ENCODE assay signal across 5 cellular contexts in the genomic region with DNA sequence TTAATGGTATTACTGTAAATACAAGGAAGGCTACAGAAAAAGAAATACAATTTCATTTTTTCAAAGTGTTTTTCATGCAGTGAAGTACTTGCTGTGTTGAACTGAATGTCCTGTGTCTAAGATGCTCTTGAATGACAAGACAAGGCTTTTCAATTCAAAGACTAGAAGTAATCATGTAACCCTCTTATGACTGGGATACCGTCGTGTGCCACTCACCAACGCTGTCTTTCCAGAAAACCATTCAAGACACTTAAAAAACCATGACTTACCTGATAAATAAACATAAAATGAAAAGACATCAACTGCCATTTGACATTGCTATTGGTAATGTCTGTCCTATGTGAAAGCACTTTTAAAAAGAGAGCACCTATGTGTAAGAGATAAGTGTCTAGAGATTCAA.
"Had no signal": no experiment of that assay in that cellular context is flagged by ENCODE, and none has a peak within 500 bp of the region (broad histone marks: within the 10 kb centered on the region; RNA-seq: fewer than 3 reads in every experiment).

No MANE protein-coding gene starts in this region.

- H3K4me2 ChIP-seq: GM23338 had no signal

- H2AFZ ChIP-seq: GM23338 had no signal

- H3K4me3 ChIP-seq: GM23338, K562 had no signal

- DNase-seq: H9, HCEC 1CT, IMR-90 had no signal

- ATAC-seq: GM23338, K562 had no signal
